21 cellular contexts compared by ENCODE assay signal in genomic region chr5:181280251-181280762, GRCh38. TPM values are rescaled to one million over a fixed set of nuclear protein-coding genes. Genes with fewer than 3 reads are reported as not detected.
DNase-seq lines count a peak whose midpoint lies in the region; ATAC-seq and TF ChIP-seq lines count a peak whose summit lies in the region.
"Had no signal": no experiment of that assay in that cellular context is flagged by ENCODE, and none has a peak within 500 bp of the region (broad histone marks: within the 10 kb centered on the region; RNA-seq: fewer than 3 reads in every experiment).

No MANE protein-coding gene starts in this region.

- peak overlapping the region; percentile 54 for H3K9ac ChIP-seq in HUES6 (ENCODE audit: low read length)
- H3K9ac ChIP-seq in mesendoderm (ENCODE audit: low read length): peak overlapping the region; percentile 85
- H3K9ac ChIP-seq: GM23248 had no signal

- no peak for TF ChIP-seq CTCF in 22Rv1 (IDR thresholded peaks at IDR 0.05)
- no peak for TF ChIP-seq CTCF in hepatocyte (IDR thresholded peaks at IDR 0.05; ENCODE audit: poor library complexity)
- no peak for TF ChIP-seq CTCF in adrenal gland (IDR thresholded peaks at IDR 0.05)

- no peak overlapping the region for H2BK15ac ChIP-seq in mesendoderm (replicated peaks; ENCODE audit: low read depth)

- peaks cover 30% of the 10 kb centered on the region for H4K20me1 ChIP-seq in hepatocyte (ENCODE audit: insufficient read depth, poor library complexity, severe bottlenecking)

- H3K4me3 ChIP-seq in HUES6 (ENCODE audit: low read depth, low read length) (peak overlapping the region; percentile 98), hepatocyte (peak overlapping the region; percentile 20), mesendoderm (ENCODE audit: low read length) (no peak overlapping the region), adrenal gland (no peak overlapping the region)
- H3K4me3 ChIP-seq: A549, GM12878, GM23248 had no signal

- peak overlapping the region; percentile 60 for H3K56ac ChIP-seq in mesendoderm (ENCODE audit: low read length)

- ATAC-seq in GM21528 (IDR thresholded peaks at IDR 0.05; ENCODE audit: low FRiP score, unreplicated experiment): no peak
- no peak for ATAC-seq in GM19397 (IDR thresholded peaks at IDR 0.05; ENCODE audit: unreplicated experiment)
- ATAC-seq: A549, GM12878 had no signal

- no peak overlapping the region for H3K4ac ChIP-seq in mesendoderm (ENCODE audit: low read depth, low read length)

- peak overlapping the region; percentile 60 for H2AFZ ChIP-seq in hepatocyte
- H2AFZ ChIP-seq: GM23248 had no signal

- H3K27ac ChIP-seq in 22Rv1 (peak overlapping the region; percentile 82), HUES6 (ENCODE audit: low read depth, low read length) (no peak overlapping the region), hepatocyte (peak overlapping the region; percentile 25), mesendoderm (ENCODE audit: low read depth, low read length) (no peak overlapping the region), adrenal gland (no peak overlapping the region)
- H3K27ac ChIP-seq: A549, GM23248 had no signal

- no peaks in the 10 kb centered on the region for H3K9me3 ChIP-seq in HUES6 (ENCODE audit: control insufficient read depth, insufficient read depth, low read depth, low read length)
- H3K9me3 ChIP-seq in hepatocyte (ENCODE audit: low read depth): no peaks in the 10 kb centered on the region
- no peaks in the 10 kb centered on the region for H3K9me3 ChIP-seq in adrenal gland (replicated peaks in 1 of 3)
- H3K9me3 ChIP-seq: A549 had no signal

- H3K27me3 ChIP-seq in HUES6 (ENCODE audit: control insufficient read depth, insufficient read depth, low read length): no peaks in the 10 kb centered on the region
- H3K27me3 ChIP-seq in hepatocyte: no peaks in the 10 kb centered on the region
- no peaks in the 10 kb centered on the region for H3K27me3 ChIP-seq in mesendoderm (ENCODE audit: insufficient read depth, low read length, poor library complexity)
- no peaks in the 10 kb centered on the region for H3K27me3 ChIP-seq in adrenal gland

- H2BK120ac ChIP-seq in mesendoderm (ENCODE audit: low read depth, low read length): no peak overlapping the region

- no peaks in the 10 kb centered on the region for H3K9me2 ChIP-seq in hepatocyte (replicated peaks; ENCODE audit: insufficient read depth)

- DNase-seq in hepatocyte (ENCODE audit: low spot score) (no peak), mesendoderm (peak; percentile 28), adrenal gland (no peak), NOMO-1 treated with DMSO at 0.1 percent for 48 hours (lab: John Stamatoyannopoulos, UW; ENCODE audit: unreplicated experiment) (no peak)
- DNase-seq: COR-L47, GM23248, Karpas-422, MM.1S, NCI-H1105 treated with DMSO at 0.1 percent for 48 hours, NCI-H187 treated with DMSO at 0.1 percent for 48 hours, NCI-H2171, NCI-H446 treated with DMSO at 0.1 percent for 48 hours, NCI-H82, OCI-M1, RPMI8226 had no signal

- H3K23ac ChIP-seq in mesendoderm (ENCODE audit: low read length): no peak overlapping the region

- peaks cover 2% of the 10 kb centered on the region for H3K79me1 ChIP-seq in mesendoderm (ENCODE audit: low read length)

- no peaks in the 10 kb centered on the region for H3K4me1 ChIP-seq in HUES6 (ENCODE audit: control insufficient read depth, insufficient read depth, low read length)
- peaks cover 6% of the 10 kb centered on the region for H3K4me1 ChIP-seq in hepatocyte (ENCODE audit: insufficient read depth)
- no peaks in the 10 kb centered on the region for H3K4me1 ChIP-seq in mesendoderm (ENCODE audit: control insufficient read depth, low read depth, low read length)
- no peaks in the 10 kb centered on the region for H3K4me1 ChIP-seq in adrenal gland (replicated peaks in 1 of 2)
- H3K4me1 ChIP-seq: A549 had no signal

- intact Hi-C loops in adrenal gland (cut with DNase I): no loop called here

- no peak overlapping the region for H4K5ac ChIP-seq in mesendoderm (ENCODE audit: low read length)

- WGBS in hepatocyte (ENCODE audit: low lambda C conversion rate, missing lambda C conversion rate): 8% methylated on average over 5 of the region's 7 CpGs
- 97% methylated on average over 3 of the region's 7 CpGs for WGBS in mesendoderm (ENCODE audit: extremely low coverage, insufficient coverage, low lambda C conversion rate)
- WGBS in adrenal gland, 4 donors: 79 to 88% (median 81%) methylated on average over 7 of the region's 7 CpGs

- no peak overlapping the region for H2BK5ac ChIP-seq in mesendoderm (ENCODE audit: low read length)

- no peak overlapping the region for H3K18ac ChIP-seq in mesendoderm (ENCODE audit: low read length)

- H3K79me2 ChIP-seq in hepatocyte (peaks cover 41% of the 10 kb centered on the region), mesendoderm (ENCODE audit: control insufficient read depth, insufficient read depth, low read length) (peaks cover 6% of the 10 kb centered on the region)

- no peak overlapping the region for H2AK5ac ChIP-seq in mesendoderm (ENCODE audit: low read length)

- H3K36me3 ChIP-seq in HUES6 (ENCODE audit: control insufficient read depth, insufficient read depth, low read length): peaks cover 9% of the 10 kb centered on the region; the same call in 1 of the 2 replicates
- H3K36me3 ChIP-seq in hepatocyte (replicated peaks; ENCODE audit: insufficient read depth, low read depth): no peaks in the 10 kb centered on the region
- no peaks in the 10 kb centered on the region for H3K36me3 ChIP-seq in mesendoderm (ENCODE audit: control insufficient read depth, insufficient read depth, low read length)
- H3K36me3 ChIP-seq in adrenal gland (replicated peaks in 1 of 2): no peaks in the 10 kb centered on the region

- H4K8ac ChIP-seq in mesendoderm (ENCODE audit: low read depth, low read length): no peak overlapping the region

- peak overlapping the region; percentile 79 for H3K4me2 ChIP-seq in hepatocyte
- H3K4me2 ChIP-seq in mesendoderm (ENCODE audit: low read length): peak overlapping the region; percentile 56
- H3K4me2 ChIP-seq: A549 had no signal

- no peak for TF ChIP-seq POLR2A in adrenal gland (IDR thresholded peaks at IDR 0.05)

RNA-seq across cellular contexts. Expression of gene TRIM52, which starts 19.4 kb away (rescaled TPM):
- total RNA-seq in hepatocyte: 6.1 and 13.2 TPM in 2 replicates
- 6.5 and 9.9 TPM in 2 replicates for polyA plus RNA-seq in hepatocyte
- 2.8 TPM for polyA plus RNA-seq in mesendoderm (2013, experiment 1 of 2)
- polyA plus RNA-seq in mesendoderm (2013, experiment 2 of 2): 2.8 TPM
- total RNA-seq in adrenal gland: 10 to 100 TPM in 5 of 8 donors, 1 to 10 TPM in 3; 7.8 to 19.1 (median 11.8) TPM
- 10 to 100 TPM; 12.8 to 23.9 (median 14.4) TPM for polyA plus RNA-seq in adrenal gland

RNA-seq across cellular contexts. Expression of gene RACK1, which starts 36.6 kb away (rescaled TPM):
- total RNA-seq in hepatocyte (2,199 and 2,553 TPM in 2 replicates), adrenal gland (1,000 to 10,000 TPM; 1,373 to 3,641 (median 2,189) TPM)
- polyA plus RNA-seq in hepatocyte (680 TPM in 2 replicates), adrenal gland (1,000 to 10,000 TPM; 1,252 to 2,399 (median 1,718) TPM)
- 3,047 TPM for polyA plus RNA-seq in mesendoderm (2013, experiment 1 of 2)
- polyA plus RNA-seq in mesendoderm (2013, experiment 2 of 2): 3,083 TPM

RNA-seq across cellular contexts. Expression of gene TRIM41, which starts 57.2 kb away (rescaled TPM):
- total RNA-seq in hepatocyte (11.9 and 14.9 TPM in 2 replicates), adrenal gland (10 to 100 TPM; 15.6 to 41.6 (median 19.6) TPM)
- polyA plus RNA-seq in hepatocyte (1.7 and 2.0 TPM in 2 replicates), adrenal gland (10 to 100 TPM; 13.3 to 56.2 (median 28.1) TPM)
- 15.1 TPM for polyA plus RNA-seq in mesendoderm (2013, experiment 1 of 2)
- polyA plus RNA-seq in mesendoderm (2013, experiment 2 of 2): 14.4 TPM

Comparison
In these comparisons a context has a peak if more than half of its experiments do, and no peak if none do; other contexts are left out.
1. H3K27ac ChIP-seq: peak in 22Rv1 (single experiment) and hepatocyte (single experiment); none in HUES6 (single experiment), mesendoderm (single experiment) and adrenal gland (0 of 5).
2. H3K4me3 ChIP-seq: peak in HUES6 (single experiment) and hepatocyte (single experiment); none in mesendoderm (single experiment) and adrenal gland (0 of 4).